In genomic region chr1:29177022-29177705, GRCh38 we compare ENCODE assay signal across 13 cellular contexts. TPM values are rescaled to one million over a fixed set of nuclear protein-coding genes. Genes with fewer than 3 reads are reported as not detected.
DNase-seq lines count a peak whose midpoint lies in the region; ATAC-seq and TF ChIP-seq lines count a peak whose summit lies in the region.
"Had no signal": no experiment of that assay in that cellular context is flagged by ENCODE, and none has a peak within 500 bp of the region (broad histone marks: within the 10 kb centered on the region; RNA-seq: fewer than 3 reads in every experiment).

No MANE protein-coding gene starts in this region.

- TF ChIP-seq CTCF in esophagus muscularis mucosa (IDR thresholded peaks at IDR 0.05) (no peak), gastrocnemius medialis (IDR thresholded peaks at IDR 0.05 in 4 of 5, conservative IDR thresholded peaks at IDR 0.05 in 1 of 5) (no peak)

- H3K9me3 ChIP-seq in esophagus muscularis mucosa: no peaks in the 10 kb centered on the region
- H3K9me3 ChIP-seq in gastrocnemius medialis: no peaks in the 10 kb centered on the region

- TF ChIP-seq EP300 in esophagus muscularis mucosa (IDR thresholded peaks at IDR 0.05): no peak

- H3K36me3 ChIP-seq in esophagus muscularis mucosa: peaks cover 0 to 6% (median 2%) of the 10 kb centered on the region in 4 donors
- no peaks in the 10 kb centered on the region for H3K36me3 ChIP-seq in gastrocnemius medialis

- no peaks in the 10 kb centered on the region for H3K27me3 Mint-ChIP-seq in T-helper 1 cell treated with Interleukin-12 subunit alpha and Interleukin-12 subunit beta and Interleukin-4 antibody, amounts not matched to agents 30 μg/mL and 1 μg/mL, for 36 hours (ENCODE audit: low read depth)
- no peaks in the 10 kb centered on the region for H3K27me3 Mint-ChIP-seq in T-cell

- intact Hi-C loops in esophagus muscularis mucosa (cut with DNase I) (no loop called here), gastrocnemius medialis (cut with DNase I; ENCODE audit: low total_unique reads) (no loop called here)

- no peaks in the 10 kb centered on the region for H3K9me3 Mint-ChIP-seq in T-helper 1 cell treated with Interleukin-12 subunit alpha and Interleukin-12 subunit beta and Interleukin-4 antibody, amounts not matched to agents 30 μg/mL and 1 μg/mL, for 36 hours
- H3K9me3 Mint-ChIP-seq in T-cell: no peaks in the 10 kb centered on the region

- H3K4me1 ChIP-seq in esophagus muscularis mucosa: peaks cover 56 to 74% (median 61%) of the 10 kb centered on the region in 4 donors
- peaks cover 57 to 64% of the 10 kb centered on the region in 2 donors for H3K4me1 ChIP-seq in gastrocnemius medialis

- H3K4me1 Mint-ChIP-seq in T-helper 1 cell treated with Interleukin-12 subunit alpha and Interleukin-12 subunit beta and Interleukin-4 antibody, amounts not matched to agents 30 μg/mL and 1 μg/mL, for 36 hours (ENCODE audit: low read depth): peaks cover 42% of the 10 kb centered on the region
- peaks cover 64 to 67% (median 66%) of the 10 kb centered on the region in 3 donors for H3K4me1 Mint-ChIP-seq in T-cell

- H3K4me3 ChIP-seq in esophagus muscularis mucosa (no peak overlapping the region), gastrocnemius medialis (no peak overlapping the region)

- H3K27ac ChIP-seq in esophagus muscularis mucosa (replicated peaks in 1 of 4): peak overlapping the region; percentile 46 to 100 (median 69)
- H3K27ac ChIP-seq in gastrocnemius medialis: peak overlapping the region; percentile 51 to 64 (median 53)
- H3K27ac ChIP-seq: 22Rv1 had no signal

- TF ChIP-seq POLR2A in esophagus muscularis mucosa (IDR thresholded peaks at IDR 0.05; ENCODE audit: low read depth) (no peak), gastrocnemius medialis (IDR thresholded peaks at IDR 0.05) (no peak)

- peak overlapping the region; percentile 0 for H3K4me3 Mint-ChIP-seq in T-helper 1 cell treated with Interleukin-12 subunit alpha and Interleukin-12 subunit beta and Interleukin-4 antibody, amounts not matched to agents 30 μg/mL and 1 μg/mL, for 36 hours
- H3K4me3 Mint-ChIP-seq in T-cell: peak overlapping the region; percentile 21 to 89 (median 32)

- no peaks in the 10 kb centered on the region for H3K27me3 ChIP-seq in esophagus muscularis mucosa
- no peaks in the 10 kb centered on the region for H3K27me3 ChIP-seq in gastrocnemius medialis

- CTCF ChIA-PET in T-cell (lab: Charles Lee): interaction anchor here in 1 of 2 donors (0.7 to 1.1 kb wide), 2 partner anchors 10 to 1259 kb away, joined by 3 read pairs; no protein-coding TSS in a partner anchor

- POLR2A ChIA-PET in T-cell (lab: Charles Lee): interaction anchor here (0.5 to 0.8 kb wide), 4 partner anchors 10 to 1248 kb away, joined by 3 to 9 read pairs (median 4); no protein-coding TSS in a partner anchor

- 72% methylated on average over 12 of the region's 12 CpGs for WGBS in esophagus muscularis mucosa

- ATAC-seq in T-cell (replicated peaks in 1 of 4): no peak
- ATAC-seq in gastrocnemius medialis: no peak
- no peak for ATAC-seq in HG03039 (IDR thresholded peaks at IDR 0.05; ENCODE audit: unreplicated experiment)

- DNase-seq in T-helper 1 cell (no peak), T-cell (no peak), esophagus muscularis mucosa (ENCODE audit: extremely low spot score) (no peak), gastrocnemius medialis (no peak), NCI-H748 (lab: John Stamatoyannopoulos, UW; ENCODE audit: unreplicated experiment) (no peak), COR-L47 (lab: John Stamatoyannopoulos, UW) (no peak)
- DNase-seq: activated CD4-positive, alpha-beta T cell treated with anti-CD3 and anti-CD28 coated beads, Interleukin-2, amount 50 U/mL, for 1 hour; NCI-H524; nucleus accumbens; stimulated activated CD4-positive, alpha-beta T cell treated with anti-CD3 and anti-CD28 coated beads, Interleukin-4, amount 100 ng/mL, for 24 hours had no signal

- in situ Hi-C loops in gastrocnemius medialis (cut with MboI; ENCODE audit: low sequenced_read_pairs in 4 of 4): no loop called here

- no peak overlapping the region for H3K27ac Mint-ChIP-seq in T-helper 1 cell treated with Interleukin-12 subunit alpha and Interleukin-12 subunit beta and Interleukin-4 antibody, amounts not matched to agents 30 μg/mL and 1 μg/mL, for 36 hours
- H3K27ac Mint-ChIP-seq in T-cell: peak overlapping the region; percentile 16 to 56

- peaks cover 29% of the 10 kb centered on the region for H3K36me3 Mint-ChIP-seq in T-helper 1 cell treated with Interleukin-12 subunit alpha and Interleukin-12 subunit beta and Interleukin-4 antibody, amounts not matched to agents 30 μg/mL and 1 μg/mL, for 36 hours (ENCODE audit: low read depth)
- peaks cover 19% of the 10 kb centered on the region for H3K36me3 Mint-ChIP-seq in T-cell

RNA-seq across cellular contexts. Expression of gene SRSF4, which starts 4.5 kb away (rescaled TPM):
- total RNA-seq in T-cell (10 to 100 TPM; 76.0 to 90.4 (median 78.9) TPM), esophagus muscularis mucosa (100 to 1,000 TPM in 2 of 4 donors, 10 to 100 TPM in 2; 90.3 to 113 (median 98.3) TPM), gastrocnemius medialis (10 to 100 TPM; 42.4 to 72.5 (median 65.4) TPM)

RNA-seq across cellular contexts. Expression of gene TMEM200B, which starts 53.5 kb away (rescaled TPM):
- under 1 TPM in 3 of 5 donors, not detected in 2; 0.12 to 0.16 (median 0.16) TPM for total RNA-seq in T-cell
- 10 to 100 TPM; 14.5 to 44.8 (median 28.2) TPM for total RNA-seq in esophagus muscularis mucosa
- 1 to 10 TPM in 3 of 4 donors, under 1 TPM in 1; 0.92 to 3.3 (median 1.6) TPM for total RNA-seq in gastrocnemius medialis

RNA-seq across cellular contexts. Expression of gene MECR, which starts 53.6 kb away (rescaled TPM):
- total RNA-seq in T-cell: 10 to 100 TPM in 4 of 5 donors, 1 to 10 TPM in 1; 9.5 to 17.8 (median 17.3) TPM
- 10 to 100 TPM; 15.4 to 20.2 (median 18.6) TPM for total RNA-seq in esophagus muscularis mucosa
- total RNA-seq in gastrocnemius medialis: 10 to 100 TPM; 21.9 to 29.8 (median 26.6) TPM

RNA-seq across cellular contexts. Expression of gene PTPRU, which starts 59.2 kb away (rescaled TPM):
- under 1 TPM in 3 of 5 donors, not detected in 2; 0.13 to 0.82 (median 0.33) TPM for total RNA-seq in T-cell
- total RNA-seq in esophagus muscularis mucosa: 10 to 100 TPM; 19.5 to 32.7 (median 27.5) TPM
- 10 to 100 TPM; 11.4 to 59.4 (median 35.3) TPM for total RNA-seq in gastrocnemius medialis
